15 cellular contexts compared by ENCODE assay signal in the genomic region with DNA sequence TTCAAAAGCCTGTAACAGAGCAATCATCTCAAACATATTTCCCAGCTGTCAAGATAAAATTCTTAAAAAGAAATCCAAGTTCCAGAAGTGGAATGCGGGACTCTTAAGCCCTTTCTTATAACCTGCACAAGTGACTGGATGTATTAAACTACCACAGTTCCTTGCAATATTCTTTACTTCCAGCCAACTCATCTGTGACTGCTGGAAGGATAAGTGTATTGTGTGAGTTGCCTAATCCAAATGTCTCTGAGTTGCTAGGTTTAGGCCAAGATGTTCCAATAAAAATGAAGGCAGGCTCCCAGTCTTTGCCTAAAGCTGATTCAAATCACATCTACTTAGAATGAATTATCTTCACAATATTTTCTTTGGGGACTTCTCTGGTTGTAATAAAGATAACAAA.
DNase-seq lines count a peak whose midpoint lies in the region; ATAC-seq and TF ChIP-seq lines count a peak whose summit lies in the region.
"Had no signal": no experiment of that assay in that cellular context is flagged by ENCODE, and none has a peak within 500 bp of the region (broad histone marks: within the 10 kb centered on the region; RNA-seq: fewer than 3 reads in every experiment).

No MANE protein-coding gene starts in this region.

- H3K4me1 Mint-ChIP-seq in activated CD8-positive, alpha-beta T cell treated with anti-CD3 and anti-CD28 coated beads, Interleukin-2, amount 10 ng/mL, durations not matched to agents 7 days and 5 days (ENCODE audit: low read depth): peaks cover 31% of the 10 kb centered on the region
- H3K4me1 Mint-ChIP-seq in activated CD8-positive, alpha-beta T cell treated with anti-CD3 and anti-CD28 coated beads for 36 hours (ENCODE audit: low read depth): peaks cover 4% of the 10 kb centered on the region
- peaks cover 34% of the 10 kb centered on the region for H3K4me1 Mint-ChIP-seq in nephron
- no peaks in the 10 kb centered on the region for H3K4me1 Mint-ChIP-seq in stimulated activated effector memory CD8-positive, alpha-beta T cell treated with anti-CD3 and anti-CD28 coated beads, Interleukin-12 subunit alpha, Interleukin-12 subunit beta, amount 100 ng/mL, for 72 hours

- no peak overlapping the region for H3K4me3 Mint-ChIP-seq in activated CD8-positive, alpha-beta T cell treated with anti-CD3 and anti-CD28 coated beads, Interleukin-2, amount 10 ng/mL, durations not matched to agents 7 days and 5 days
- H3K4me3 Mint-ChIP-seq in activated CD8-positive, alpha-beta T cell treated with anti-CD3 and anti-CD28 coated beads for 36 hours: no peak overlapping the region
- H3K4me3 Mint-ChIP-seq in nephron: no peak overlapping the region
- H3K4me3 Mint-ChIP-seq in stimulated activated effector memory CD8-positive, alpha-beta T cell treated with anti-CD3 and anti-CD28 coated beads, Interleukin-12 subunit alpha, Interleukin-12 subunit beta, amount 100 ng/mL, for 72 hours: no peak overlapping the region
- H3K4me3 Mint-ChIP-seq: CD4-positive, CD25-positive, alpha-beta regulatory T cell; GM23338 had no signal

- POLR2A ChIA-PET in activated CD8-positive, alpha-beta T cell treated with anti-CD3 and anti-CD28 coated beads, Interleukin-2, amount 10 ng/mL, durations not matched to agents 7 days and 5 days (lab: Charles Lee): no interaction called here
- POLR2A ChIA-PET in activated CD8-positive, alpha-beta T cell treated with anti-CD3 and anti-CD28 coated beads for 36 hours (lab: Charles Lee): no interaction called here

- intact Hi-C loops in activated CD8-positive, alpha-beta T cell treated with anti-CD3 and anti-CD28 coated beads for 36 hours (cut with micrococcal nuclease): no loop called here

- peaks cover 11% of the 10 kb centered on the region for H3K27me3 Mint-ChIP-seq in activated CD8-positive, alpha-beta T cell treated with anti-CD3 and anti-CD28 coated beads, Interleukin-2, amount 10 ng/mL, durations not matched to agents 7 days and 5 days (ENCODE audit: low read depth)
- peaks cover 7% of the 10 kb centered on the region for H3K27me3 Mint-ChIP-seq in activated CD8-positive, alpha-beta T cell treated with anti-CD3 and anti-CD28 coated beads for 36 hours
- peaks cover 13% of the 10 kb centered on the region for H3K27me3 Mint-ChIP-seq in nephron (ENCODE audit: low read depth)

- peak overlapping the region; percentile 28 for H3K27ac Mint-ChIP-seq in activated CD8-positive, alpha-beta T cell treated with anti-CD3 and anti-CD28 coated beads, Interleukin-2, amount 10 ng/mL, durations not matched to agents 7 days and 5 days
- H3K27ac Mint-ChIP-seq in activated CD8-positive, alpha-beta T cell treated with anti-CD3 and anti-CD28 coated beads for 36 hours: no peak overlapping the region
- H3K27ac Mint-ChIP-seq in nephron: peak overlapping the region in 2 of 3 experiments; percentile 29 to 72
- H3K27ac Mint-ChIP-seq in stimulated activated effector memory CD8-positive, alpha-beta T cell treated with anti-CD3 and anti-CD28 coated beads, Interleukin-12 subunit alpha, Interleukin-12 subunit beta, amount 100 ng/mL, for 72 hours: no peak overlapping the region
- H3K27ac Mint-ChIP-seq: GM23338 had no signal

- TF ChIP-seq CTCF in activated CD8-positive, alpha-beta T cell treated with anti-CD3 and anti-CD28 coated beads for 36 hours (IDR thresholded peaks at IDR 0.05): no peak
- no peak for TF ChIP-seq CTCF in nephron (IDR thresholded peaks at IDR 0.05; ENCODE audit: unreplicated experiment in 3 of 3)

- H3K36me3 Mint-ChIP-seq in activated CD8-positive, alpha-beta T cell treated with anti-CD3 and anti-CD28 coated beads, Interleukin-2, amount 10 ng/mL, durations not matched to agents 7 days and 5 days (ENCODE audit: low read depth): peaks cover 15% of the 10 kb centered on the region
- no peaks in the 10 kb centered on the region for H3K36me3 Mint-ChIP-seq in activated CD8-positive, alpha-beta T cell treated with anti-CD3 and anti-CD28 coated beads for 36 hours (ENCODE audit: low read depth)
- H3K36me3 Mint-ChIP-seq in nephron (ENCODE audit: low read depth): peaks cover 6% of the 10 kb centered on the region
- H3K36me3 Mint-ChIP-seq in stimulated activated effector memory CD8-positive, alpha-beta T cell treated with anti-CD3 and anti-CD28 coated beads, Interleukin-12 subunit alpha, Interleukin-12 subunit beta, amount 100 ng/mL, for 72 hours: no peaks in the 10 kb centered on the region
- H3K36me3 Mint-ChIP-seq: CD4-positive, CD25-positive, alpha-beta regulatory T cell had no signal

- ATAC-seq in activated CD8-positive, alpha-beta T cell treated with anti-CD3 and anti-CD28 coated beads, Interleukin-2, amount 10 ng/mL, durations not matched to agents 7 days and 5 days: no peak
- ATAC-seq in activated CD8-positive, alpha-beta T cell treated with anti-CD3 and anti-CD28 coated beads for 36 hours: no peak
- no peak for ATAC-seq in stimulated activated effector memory CD8-positive, alpha-beta T cell treated with anti-CD3 and anti-CD28 coated beads, Interleukin-12 subunit alpha, Interleukin-12 subunit beta, amount 100 ng/mL, for 72 hours
- ATAC-seq in GM21367 (IDR thresholded peaks at IDR 0.05; ENCODE audit: unreplicated experiment): no peak
- no peak for ATAC-seq in HG03159 (IDR thresholded peaks at IDR 0.05; ENCODE audit: unreplicated experiment)
- ATAC-seq: GM23338 had no signal

- CTCF ChIA-PET in activated CD8-positive, alpha-beta T cell treated with anti-CD3 and anti-CD28 coated beads, Interleukin-2, amount 10 ng/mL, durations not matched to agents 7 days and 5 days (lab: Charles Lee): interaction anchor here (1.9 kb wide), 1 partner anchor 95 kb away, joined by 6 read pairs; no protein-coding TSS in a partner anchor
- CTCF ChIA-PET in activated CD8-positive, alpha-beta T cell treated with anti-CD3 and anti-CD28 coated beads for 36 hours (lab: Charles Lee): interaction anchor here (0.9 to 2.0 kb wide), 3 partner anchors 19 to 409 kb away, joined by 3 to 4 read pairs (median 3); no protein-coding TSS in a partner anchor

- no peak for DNase-seq in activated CD8-positive, alpha-beta T cell treated with anti-CD3 and anti-CD28 coated beads, Interleukin-2, amount 10 ng/mL, durations not matched to agents 7 days and 5 days
- DNase-seq in activated CD8-positive, alpha-beta T cell treated with anti-CD3 and anti-CD28 coated beads for 36 hours: no peak
- peak; percentile 53 for DNase-seq in fibroblast of peridontal ligament (ENCODE audit: extremely low read depth)
- DNase-seq in stimulated activated effector memory CD8-positive, alpha-beta T cell treated with anti-CD3 and anti-CD28 coated beads, Interleukin-12 subunit alpha, Interleukin-12 subunit beta, amount 100 ng/mL, for 72 hours (ENCODE audit: low spot score in 2 of 2): no peak
- DNase-seq in NCI-H748 treated with DMSO at 0.1 percent for 48 hours (lab: John Stamatoyannopoulos, UW): no peak
- DNase-seq: 8988T; ACHN; CD4-positive, CD25-positive, alpha-beta regulatory T cell; DMS53; GF-D8; H7 had no signal

- H3K9me3 Mint-ChIP-seq in activated CD8-positive, alpha-beta T cell treated with anti-CD3 and anti-CD28 coated beads, Interleukin-2, amount 10 ng/mL, durations not matched to agents 7 days and 5 days (ENCODE audit: insufficient read depth): peaks cover 12% of the 10 kb centered on the region
- H3K9me3 Mint-ChIP-seq in activated CD8-positive, alpha-beta T cell treated with anti-CD3 and anti-CD28 coated beads for 36 hours: no peaks in the 10 kb centered on the region
- peaks cover 14% of the 10 kb centered on the region for H3K9me3 Mint-ChIP-seq in nephron
- H3K9me3 Mint-ChIP-seq in stimulated activated effector memory CD8-positive, alpha-beta T cell treated with anti-CD3 and anti-CD28 coated beads, Interleukin-12 subunit alpha, Interleukin-12 subunit beta, amount 100 ng/mL, for 72 hours: no peaks in the 10 kb centered on the region
- H3K9me3 Mint-ChIP-seq: GM23338 had no signal

Comparison
In these comparisons a context has a peak if more than half of its experiments do, and no peak if none do; other contexts are left out.
1. H3K27ac Mint-ChIP-seq: peak in activated CD8-positive, alpha-beta T cell treated with anti-CD3 and anti-CD28 coated beads, Interleukin-2, amount 10 ng/mL, durations not matched to agents 7 days and 5 days (single experiment) and nephron (2 of 3); none in activated CD8-positive, alpha-beta T cell treated with anti-CD3 and anti-CD28 coated beads for 36 hours (single experiment) and stimulated activated effector memory CD8-positive, alpha-beta T cell treated with anti-CD3 and anti-CD28 coated beads, Interleukin-12 subunit alpha, Interleukin-12 subunit beta, amount 100 ng/mL, for 72 hours (single experiment).